In genomic region chr2:124538549-124538948, GRCh38 we compare ENCODE assay signal across 29 cellular contexts.
"Had no signal": no experiment of that assay in that cellular context is flagged by ENCODE, and none has a peak within 500 bp of the region (broad histone marks: within the 10 kb centered on the region; RNA-seq: fewer than 3 reads in every experiment).

No MANE protein-coding gene starts in this region.

- H3K27me3 Mint-ChIP-seq: stimulated activated memory B cell treated with anti-CD40 and anti-IgM and Interleukin-4, amounts not matched to agents 10 μg/mL and 1 μg/mL and 100 μg/mL, for 72 hours; stimulated activated naive B cell treated with anti-CD40 and anti-IgM and Interleukin-4, amounts not matched to agents 10 μg/mL and 1 μg/mL and 100 μg/mL, for 72 hours; stimulated activated naive CD8-positive, alpha-beta T cell treated with anti-CD3 and anti-CD28 coated beads, Interleukin-15, amount 100 ng/mL, for 72 hours; stimulated activated naive CD8-positive, alpha-beta T cell treated with anti-CD3 and anti-CD28 coated beads, Interleukin-15, Interleukin-2, amounts not matched to agents 100 ng/mL and 50 ng/mL, for 24 hours; type B pancreatic cell had no signal

- H3K9me3 ChIP-seq: stomach, suprapubic skin, testis, thoracic aorta, thyroid gland, tibial artery, tibial nerve, transverse colon, upper lobe of left lung, upper lobe of right lung, uterus, vagina had no signal

- H3K4me1 ChIP-seq: suprapubic skin, testis, tibial artery, transverse colon, upper lobe of right lung, uterus, vagina had no signal

- H3K36me3 ChIP-seq: stomach, suprapubic skin, thoracic aorta, thyroid gland, tibial artery, tibial nerve, transverse colon, upper lobe of left lung, upper lobe of right lung, uterus, vagina had no signal

- ATAC-seq: stimulated activated effector memory CD8-positive, alpha-beta T cell treated with anti-CD3 and anti-CD28 coated beads, Interleukin-12 subunit alpha, Interleukin-12 subunit beta, amount 100 ng/mL, for 72 hours; stimulated activated memory B cell treated with anti-CD40 and anti-IgM and Interleukin-4, amounts not matched to agents 10 μg/mL and 1 μg/mL and 100 μg/mL, for 72 hours; stimulated activated naive B cell treated with anti-CD40 and anti-IgM and Interleukin-4, amounts not matched to agents 10 μg/mL and 1 μg/mL and 100 μg/mL, for 72 hours; stimulated activated naive CD8-positive, alpha-beta T cell treated with anti-CD3 and anti-CD28 coated beads, Interleukin-15, amount 100 ng/mL, for 72 hours; stimulated activated naive CD8-positive, alpha-beta T cell treated with anti-CD3 and anti-CD28 coated beads, Interleukin-15, Interleukin-2, amounts not matched to agents 100 U/mL and 50 U/mL, for 24 hours; upper lobe of right lung had no signal

- H3K9me3 Mint-ChIP-seq: type B pancreatic cell had no signal

- H3K36me3 Mint-ChIP-seq: stimulated activated effector memory CD8-positive, alpha-beta T cell treated with anti-CD3 and anti-CD28 coated beads, Interleukin-12 subunit alpha, Interleukin-12 subunit beta, amount 100 ng/mL, for 72 hours; stimulated activated memory B cell treated with anti-CD40 and anti-IgM and Interleukin-4, amounts not matched to agents 10 μg/mL and 1 μg/mL and 100 μg/mL, for 72 hours; stimulated activated naive B cell treated with anti-CD40 and anti-IgM and Interleukin-4, amounts not matched to agents 10 μg/mL and 1 μg/mL and 100 μg/mL, for 72 hours; type B pancreatic cell had no signal

- DNase-seq: stimulated activated CD4-positive, alpha-beta T cell treated with anti-CD3 and anti-CD28 coated beads, Interleukin-2, amount 100 ng/mL, for 48 hours; stimulated activated CD4-positive, alpha-beta T cell treated with anti-CD3 and anti-CD28 coated beads, Interleukin-4, amount 100 ng/mL, for 1 hour; stimulated activated CD4-positive, alpha-beta T cell treated with anti-CD3 and anti-CD28 coated beads, Interleukin-4, amount 100 ng/mL, for 24 hours; stimulated activated CD4-positive, alpha-beta T cell treated with anti-CD3 and anti-CD28 coated beads, Interleukin-4, amount 100 ng/mL, for 4 hours; stimulated activated CD8-positive, alpha-beta memory T cell treated with anti-CD3 and anti-CD28 coated beads, Interleukin-4, amount 100 ng/mL, for 48 hours; stimulated activated naive B cell treated with anti-CD40 and anti-IgM and Interleukin-4, amounts not matched to agents 10 μg/mL and 1 μg/mL and 100 μg/mL, for 72 hours; stimulated activated naive CD4-positive, alpha-beta T cell; stimulated activated naive CD4-positive, alpha-beta T cell treated with Interleukin-2 at 50 U/mL for 16 hours; stimulated activated naive CD8-positive, alpha-beta T cell treated with anti-CD3 and anti-CD28 coated beads, Interleukin-15, amount 100 ng/mL, for 72 hours; stimulated activated naive CD8-positive, alpha-beta T cell treated with anti-CD3 and anti-CD28 coated beads, Interleukin-15, Interleukin-2, amounts not matched to agents 100 U/mL and 50 U/mL, for 24 hours; stomach; substantia nigra; testis; thyroid gland; tibial artery; transverse colon; trophoblast cell; upper lobe of left lung; upper lobe of right lung; uterus had no signal

- H3K27ac ChIP-seq: stomach, suprapubic skin, testis, thoracic aorta, thyroid gland, tibial artery, tibial nerve, transverse colon, upper lobe of left lung, upper lobe of right lung, uterus, vagina had no signal

- H3K27me3 ChIP-seq: stomach, suprapubic skin, testis, thyroid gland, tibial artery, tibial nerve, transverse colon, upper lobe of left lung, upper lobe of right lung, uterus, vagina had no signal

- H3K4me3 ChIP-seq: stomach, suprapubic skin, testis, thoracic aorta, thyroid gland, tibial artery, tibial nerve, transverse colon, upper lobe of left lung, upper lobe of right lung, uterus, vagina had no signal

- FAIRE-seq: urothelium cell line had no signal

- H3K4me1 Mint-ChIP-seq: stimulated activated effector memory CD8-positive, alpha-beta T cell treated with anti-CD3 and anti-CD28 coated beads, Interleukin-12 subunit alpha, Interleukin-12 subunit beta, amount 100 ng/mL, for 72 hours; stimulated activated memory B cell treated with anti-CD40 and anti-IgM and Interleukin-4, amounts not matched to agents 10 μg/mL and 1 μg/mL and 100 μg/mL, for 72 hours; stimulated activated naive B cell treated with anti-CD40 and anti-IgM and Interleukin-4, amounts not matched to agents 10 μg/mL and 1 μg/mL and 100 μg/mL, for 72 hours; stimulated activated naive CD8-positive, alpha-beta T cell treated with anti-CD3 and anti-CD28 coated beads, Interleukin-15, amount 100 ng/mL, for 72 hours had no signal

- H3K27ac Mint-ChIP-seq: stimulated activated effector memory CD8-positive, alpha-beta T cell treated with anti-CD3 and anti-CD28 coated beads, Interleukin-12 subunit alpha, Interleukin-12 subunit beta, amount 100 ng/mL, for 72 hours; stimulated activated memory B cell treated with anti-CD40 and anti-IgM and Interleukin-4, amounts not matched to agents 10 μg/mL and 1 μg/mL and 100 μg/mL, for 72 hours; stimulated activated naive B cell treated with anti-CD40 and anti-IgM and Interleukin-4, amounts not matched to agents 10 μg/mL and 1 μg/mL and 100 μg/mL, for 72 hours; stimulated activated naive CD8-positive, alpha-beta T cell treated with anti-CD3 and anti-CD28 coated beads, Interleukin-15, amount 100 ng/mL, for 72 hours; stimulated activated naive CD8-positive, alpha-beta T cell treated with anti-CD3 and anti-CD28 coated beads, Interleukin-15, Interleukin-2, amounts not matched to agents 100 ng/mL and 50 ng/mL, for 24 hours; type B pancreatic cell had no signal

- H3K4me3 Mint-ChIP-seq: stimulated activated effector memory CD8-positive, alpha-beta T cell treated with anti-CD3 and anti-CD28 coated beads, Interleukin-12 subunit alpha, Interleukin-12 subunit beta, amount 100 ng/mL, for 72 hours; stimulated activated memory B cell treated with anti-CD40 and anti-IgM and Interleukin-4, amounts not matched to agents 10 μg/mL and 1 μg/mL and 100 μg/mL, for 72 hours; stimulated activated naive B cell treated with anti-CD40 and anti-IgM and Interleukin-4, amounts not matched to agents 10 μg/mL and 1 μg/mL and 100 μg/mL, for 72 hours; stimulated activated naive CD8-positive, alpha-beta T cell treated with anti-CD3 and anti-CD28 coated beads, Interleukin-15, amount 100 ng/mL, for 72 hours; stimulated activated naive CD8-positive, alpha-beta T cell treated with anti-CD3 and anti-CD28 coated beads, Interleukin-15, Interleukin-2, amounts not matched to agents 100 ng/mL and 50 ng/mL, for 24 hours; type B pancreatic cell had no signal
